Comparison of ENCODE assay signal across 8 cellular contexts in the genomic region with DNA sequence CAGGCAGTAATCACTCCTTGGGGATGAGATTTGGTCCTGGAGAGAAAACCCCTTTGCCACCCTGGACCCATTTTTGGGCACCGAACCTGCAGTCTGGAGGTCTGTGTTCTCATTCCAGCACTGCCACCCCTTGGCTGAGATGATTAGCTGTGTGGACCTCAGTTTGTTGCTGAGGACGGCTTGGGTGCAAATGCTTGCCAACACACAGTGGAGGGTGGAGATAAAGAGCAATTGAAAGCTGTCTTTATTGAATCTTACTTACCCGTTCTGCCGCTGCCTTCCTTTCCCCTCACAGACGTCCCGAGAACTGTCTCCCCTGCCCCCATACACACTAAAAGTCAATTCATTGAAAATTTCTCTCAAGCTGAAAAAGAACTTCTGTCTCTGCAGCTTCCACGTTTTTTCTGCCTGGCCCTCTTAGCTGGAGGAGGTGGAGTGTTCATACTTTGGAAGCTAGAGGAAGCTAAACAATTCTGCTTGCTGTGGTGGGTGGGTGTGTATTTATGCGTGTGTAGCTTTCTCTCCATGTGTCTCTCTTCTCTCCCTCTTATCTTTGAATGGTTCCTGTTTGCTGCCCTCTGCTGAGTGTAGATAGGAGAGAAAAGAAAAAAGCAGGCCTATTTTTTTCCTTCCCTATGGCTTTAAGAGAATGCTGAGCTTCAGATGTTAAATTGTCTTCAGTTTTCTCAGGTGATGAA. TPM values are rescaled to one million over a fixed set of nuclear protein-coding genes. Genes with fewer than 3 reads are reported as not detected.
DNase-seq lines count a peak whose midpoint lies in the region; ATAC-seq and TF ChIP-seq lines count a peak whose summit lies in the region.

No MANE protein-coding gene starts in this region.

- no peaks in the 10 kb centered on the region for H3K9me3 Mint-ChIP-seq in endothelial cell (ENCODE audit: unreplicated experiment)

- ATAC-seq in HG03175 (IDR thresholded peaks at IDR 0.05; ENCODE audit: unreplicated experiment) = no peak

- H3K27me3 ChIP-seq in osteoblast (ENCODE audit: insufficient read depth, low read length) (no peaks in the 10 kb centered on the region), MG63 (no peaks in the 10 kb centered on the region)

- in situ Hi-C loops in ACHN (cut with HindIII; ENCODE audit: low pct_ligation_motif_present, low pct_unique_long_range_greater_than_20kb, low sequenced_read_pairs) = no loop called here

- BruUV-seq in OCI-LY7 (replicated peaks; lab: Mats Ljungman, UMichigan) = no TSS peak

- H3K4me3 ChIP-seq in OCI-LY7 (ENCODE audit: low read depth, low read length, poor library complexity, severe bottlenecking) (no peak overlapping the region), osteoblast (ENCODE audit: insufficient read depth, low read length) (no peak overlapping the region), MG63 (no peak overlapping the region)

- TF ChIP-seq CTCF in OCI-LY7 (conservative IDR thresholded peaks at IDR 0.05; ENCODE audit: low read length) = peak; percentile 61
- TF ChIP-seq CTCF in endothelial cell (IDR thresholded peaks at IDR 0.05; ENCODE audit: unreplicated experiment) = no peak
- TF ChIP-seq CTCF in osteoblast (IDR thresholded peaks at IDR 0.05; ENCODE audit: extremely low read depth, low read depth, low read length) = peak; percentile 57

- H2AFZ ChIP-seq in OCI-LY7 (ENCODE audit: low read length) (no peak overlapping the region), osteoblast (ENCODE audit: low read length) (no peak overlapping the region)

- DNase-seq in ACHN = peak; percentile 46
- DNase-seq in GF-D8 (lab: John Stamatoyannopoulos, UW) = peak; percentile 4
- DNase-seq in OCI-LY7 (ENCODE audit: low spot score) = peak; percentile 14
- DNase-seq in endothelial cell (ENCODE audit: low spot score) = no peak
- DNase-seq in osteoblast (ENCODE audit: insufficient read length, low spot score, missing footprints) = no peak
- DNase-seq in MG63 = no peak
- DNase-seq in NCI-H524 treated with DMSO at 0.1 percent for 48 hours (lab: John Stamatoyannopoulos, UW) = no peak

- H3K9me2 ChIP-seq in OCI-LY7 (ENCODE audit: insufficient read depth, low read length) = no peaks in the 10 kb centered on the region

- peak overlapping the region; percentile 45 for H3K4me3 Mint-ChIP-seq in endothelial cell (ENCODE audit: unreplicated experiment)

- POLR2A ChIA-PET in OCI-LY7 (lab: Charles Lee) = interaction anchor here (0.7 to 1.5 kb wide), 4 partner anchors 8 to 158 kb away, joined by 3 to 4 read pairs (median 4); a partner anchor contains a TSS

- H3K9me3 ChIP-seq in OCI-LY7 (ENCODE audit: low read length) = no peaks in the 10 kb centered on the region
- H3K9me3 ChIP-seq in osteoblast (ENCODE audit: low read depth, low read length) = no peaks in the 10 kb centered on the region
- no peaks in the 10 kb centered on the region for H3K9me3 ChIP-seq in MG63

- intact Hi-C loops in OCI-LY7 (cut with micrococcal nuclease; ENCODE audit: unreplicated experiment) = no loop called here

- H3K4me1 Mint-ChIP-seq in endothelial cell (ENCODE audit: unreplicated experiment) = peaks cover 33% of the 10 kb centered on the region

- no peaks in the 10 kb centered on the region for H3K36me3 ChIP-seq in OCI-LY7 (ENCODE audit: insufficient read depth, low read length)
- peaks cover 5% of the 10 kb centered on the region for H3K36me3 ChIP-seq in osteoblast (ENCODE audit: insufficient read depth, low read length)
- peaks cover 14% of the 10 kb centered on the region for H3K36me3 ChIP-seq in MG63

- H4K20me1 ChIP-seq in OCI-LY7 (ENCODE audit: insufficient read depth, low read length) (no peaks in the 10 kb centered on the region), osteoblast (ENCODE audit: insufficient read depth, low read length) (peaks cover 49% of the 10 kb centered on the region)

- H3K36me3 Mint-ChIP-seq in endothelial cell (ENCODE audit: low read depth, unreplicated experiment) = peaks cover 5% of the 10 kb centered on the region

- H3K4me2 ChIP-seq in OCI-LY7 (ENCODE audit: low read length) (no peak overlapping the region), osteoblast (ENCODE audit: insufficient read depth, low read length) (no peak overlapping the region)

- H3K27ac ChIP-seq in OCI-LY7 (ENCODE audit: low read depth, low read length, poor library complexity, severe bottlenecking) (no peak overlapping the region), osteoblast (ENCODE audit: low read depth, low read length) (no peak overlapping the region)

- H3K79me2 ChIP-seq in OCI-LY7 (ENCODE audit: insufficient read depth, low read depth, low read length) (no peaks in the 10 kb centered on the region), osteoblast (ENCODE audit: insufficient read depth, low read length) (peaks cover 47% of the 10 kb centered on the region)

- peaks cover 4% of the 10 kb centered on the region for H3K4me1 ChIP-seq in OCI-LY7 (ENCODE audit: insufficient read depth, low read length, poor library complexity, severe bottlenecking)
- H3K4me1 ChIP-seq in osteoblast (ENCODE audit: insufficient read depth, low read length) = peaks cover 52% of the 10 kb centered on the region

- H3K27me3 Mint-ChIP-seq in endothelial cell (ENCODE audit: unreplicated experiment) = peaks cover 6% of the 10 kb centered on the region

- H3K27ac Mint-ChIP-seq in endothelial cell (ENCODE audit: unreplicated experiment) = peak overlapping the region; percentile 24

- CTCF ChIA-PET in OCI-LY7 (lab: Charles Lee; ENCODE audit: unreplicated experiment) = interaction anchor here (0.8 kb wide), 1 partner anchor 10 kb away, joined by 3 read pairs; no protein-coding TSS in a partner anchor

RNA-seq across cellular contexts. Expression of a gene that starts 6.6 kb away (rescaled TPM):
- 6.6 and 7.3 TPM in 2 replicates for total RNA-seq in OCI-LY7 (2014; rRNA removed; shearing (Covaris generic))
- total RNA-seq in OCI-LY7 (2022) (16.3 and 20.6 TPM in 2 replicates), endothelial cell (ENCODE audit: unreplicated experiment) (22.5 TPM), osteoblast (62.2 and 84.0 TPM in 2 replicates)
- total RNA-seq in MG63 (2014; rRNA removed; shearing (Covaris generic); ENCODE audit: low replicate concordance) = 25.9 and 26.3 TPM in 2 replicates

Comparison
In these comparisons a context has a peak if more than half of its experiments do, and no peak if none do; other contexts are left out.
1. DNase-seq: peak in ACHN (single experiment), GF-D8 (single experiment) and OCI-LY7 (single experiment); none in endothelial cell (single experiment), osteoblast (single experiment), MG63 (single experiment) and NCI-H524 treated with DMSO at 0.1 percent for 48 hours (single experiment).